In the genomic region with DNA sequence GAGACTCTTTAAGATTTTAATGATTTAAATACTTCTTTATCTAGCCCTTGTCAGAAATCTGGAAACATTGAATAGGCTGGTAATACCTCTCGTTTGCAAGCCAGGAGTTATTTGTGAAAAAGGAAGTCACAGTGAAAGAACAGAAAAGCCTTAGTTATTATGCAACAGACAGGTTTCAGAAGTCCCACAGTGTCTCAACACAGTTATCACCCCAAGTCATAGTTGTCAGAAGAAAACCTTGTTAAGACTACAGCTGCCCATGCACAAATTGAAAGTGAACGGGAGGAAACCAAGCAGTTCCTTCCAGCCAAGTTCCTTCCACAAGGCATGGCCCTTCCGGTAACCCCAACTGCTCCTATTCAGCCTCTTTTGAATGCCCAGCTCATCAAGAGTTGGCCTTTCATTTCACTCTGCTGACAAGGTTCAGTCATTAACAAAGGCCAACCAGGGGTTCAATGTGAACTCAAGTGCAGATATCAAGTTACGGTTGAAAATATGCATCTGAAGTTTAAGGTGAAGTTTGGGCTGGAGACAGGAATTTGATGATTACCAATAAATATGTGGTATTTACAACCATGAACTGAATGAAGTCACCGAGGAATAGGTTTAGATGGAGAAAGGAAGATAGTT, we compare ENCODE assay signal across 10 cellular contexts. TPM values are rescaled to one million over a fixed set of nuclear protein-coding genes. Genes with fewer than 3 reads are reported as not detected.
DNase-seq lines count a peak whose midpoint lies in the region; ATAC-seq, FAIRE-seq and TF ChIP-seq lines count a peak whose summit lies in the region.
"Had no signal": no experiment of that assay in that cellular context is flagged by ENCODE, and none has a peak within 500 bp of the region (broad histone marks: within the 10 kb centered on the region; RNA-seq: fewer than 3 reads in every experiment).

No MANE protein-coding gene starts in this region.

- no peak overlapping the region for H2AFZ ChIP-seq in GM23248

- TF ChIP-seq CTCF in mucosa of descending colon (IDR thresholded peaks at IDR 0.05): no peak

- no peaks in the 10 kb centered on the region for H3K79me2 ChIP-seq in GM23248 (ENCODE audit: insufficient read depth)

- H3K9me3 ChIP-seq in mucosa of descending colon: no peaks in the 10 kb centered on the region
- H3K9me3 ChIP-seq in GM23248 (ENCODE audit: low read depth): no peaks in the 10 kb centered on the region

- no peaks in the 10 kb centered on the region for H3K9me3 Mint-ChIP-seq in activated naive CD4-positive, alpha-beta T cell treated with anti-CD3 and anti-CD28 coated beads for 36 hours

- H3K4me1 Mint-ChIP-seq in activated naive CD4-positive, alpha-beta T cell treated with anti-CD3 and anti-CD28 coated beads for 36 hours (ENCODE audit: low read depth): peaks cover 19% of the 10 kb centered on the region

- H3K27ac ChIP-seq in GM23248: no peak overlapping the region

- H3K9me2 ChIP-seq in GM23248 (ENCODE audit: insufficient read depth): 0 out of 2 replicates have a peak, but pooled peaks cover 2% of the 10 kb centered on the region

- no peaks in the 10 kb centered on the region for H3F3A ChIP-seq in GM23248 (ENCODE audit: insufficient read depth)

- H3K27me3 Mint-ChIP-seq in activated naive CD4-positive, alpha-beta T cell treated with anti-CD3 and anti-CD28 coated beads for 36 hours (ENCODE audit: low read depth): no peaks in the 10 kb centered on the region

- no peak overlapping the region for H3K9ac ChIP-seq in GM23248

- no peak overlapping the region for H3K4me3 Mint-ChIP-seq in activated naive CD4-positive, alpha-beta T cell treated with anti-CD3 and anti-CD28 coated beads for 36 hours
- H3K4me3 Mint-ChIP-seq: neural crest cell had no signal

- H3K4me1 ChIP-seq in mucosa of descending colon (ENCODE audit: low read depth): no peaks in the 10 kb centered on the region
- no peaks in the 10 kb centered on the region for H3K4me1 ChIP-seq in GM23248 (ENCODE audit: insufficient read depth)

- H3K4me2 ChIP-seq in GM23248 (ENCODE audit: unreplicated experiment): no peak overlapping the region

- intact Hi-C loops in mucosa of descending colon (cut with DNase I, micrococcal nuclease): no loop called here
- intact Hi-C loops in activated naive CD4-positive, alpha-beta T cell treated with anti-CD3 and anti-CD28 coated beads for 36 hours (cut with micrococcal nuclease): no loop called here

- no peaks in the 10 kb centered on the region for H3K27me3 ChIP-seq in GM23248 (replicated peaks; ENCODE audit: insufficient read depth)

- peaks cover 14% of the 10 kb centered on the region for H3K36me3 Mint-ChIP-seq in activated naive CD4-positive, alpha-beta T cell treated with anti-CD3 and anti-CD28 coated beads for 36 hours (ENCODE audit: low read depth)

- CTCF ChIA-PET in activated naive CD4-positive, alpha-beta T cell treated with anti-CD3 and anti-CD28 coated beads for 36 hours (lab: Charles Lee): no interaction called here

- ATAC-seq in GM18870 (IDR thresholded peaks at IDR 0.05; ENCODE audit: unreplicated experiment) (peak; percentile 96), GM21786 (IDR thresholded peaks at IDR 0.05; ENCODE audit: unreplicated experiment) (peak; percentile 95), HG03565 (IDR thresholded peaks at IDR 0.05; ENCODE audit: unreplicated experiment) (peak; percentile 97), mucosa of descending colon (peak; percentile 45)

- H3K4me3 ChIP-seq in mucosa of descending colon: no peak overlapping the region
- H3K4me3 ChIP-seq in GM23248: no peak overlapping the region

- no peaks in the 10 kb centered on the region for H4K20me1 ChIP-seq in GM23248 (ENCODE audit: insufficient read depth)

- H3K27ac Mint-ChIP-seq in activated naive CD4-positive, alpha-beta T cell treated with anti-CD3 and anti-CD28 coated beads for 36 hours: no peak overlapping the region

- in situ Hi-C loops in GM23248 (cut with MboI): no loop called here

- 88 to 93% methylated on average over 5 of the region's 5 CpGs for WGBS in GM23248 (ENCODE audit: low coverage in 1 of 2, low lambda C conversion rate in 2 of 2, missing lambda C conversion rate in 2 of 2), 2 experiments

- no peak for DNase-seq in mucosa of descending colon
- DNase-seq in GM23248: no peak
- no peak for DNase-seq in urothelium cell line (ENCODE audit: low spot score)
- DNase-seq in activated effector memory CD4-positive, alpha-beta T cell treated with anti-CD3 and anti-CD28 coated beads, Interleukin-2, amount 50 U/mL, for 16 hours: no peak
- no peak for DNase-seq in activated naive CD4-positive, alpha-beta T cell treated with anti-CD3 and anti-CD28 coated beads for 36 hours
- DNase-seq: activated T-cell treated with anti-CD3 and anti-CD28 coated beads, Interleukin-2, amount 50 U/mL, for 48 hours had no signal

- H3K36me3 ChIP-seq in mucosa of descending colon (ENCODE audit: low read depth): no peaks in the 10 kb centered on the region
- no peaks in the 10 kb centered on the region for H3K36me3 ChIP-seq in GM23248 (ENCODE audit: low read depth)

- no peak for FAIRE-seq in urothelium cell line (lab: Jason Lieb, UNC)

RNA-seq across cellular contexts. Expression of gene ALPK1, which starts 15.6 kb away (rescaled TPM):
- total RNA-seq in mucosa of descending colon: 10 to 100 TPM; 23.1 to 39.8 (median 31.0) TPM
- total RNA-seq in GM23248 (2014; rRNA removed; shearing (Covaris generic)): 7.9 and 8.6 TPM in 2 replicates
- polyA plus RNA-seq in GM23248 (2016; fragmentation: Nextera tagmentation; extraction: Ambion mirVana): 7.3 and 7.7 TPM in 2 replicates
- total RNA-seq in activated naive CD4-positive, alpha-beta T cell treated with anti-CD3 and anti-CD28 coated beads for 36 hours: 10 to 100 TPM; 38.8 to 39.9 TPM

RNA-seq across cellular contexts. Expression of gene TIFA, which starts 27.0 kb away (rescaled TPM):
- 1 to 10 TPM; 6.3 to 8.2 (median 6.7) TPM for total RNA-seq in mucosa of descending colon
- 5.9 and 22.8 TPM in 2 replicates for total RNA-seq in GM23248 (2014; rRNA removed; shearing (Covaris generic))
- polyA plus RNA-seq in GM23248 (2016; fragmentation: Nextera tagmentation; extraction: Ambion mirVana): 13.1 and 13.3 TPM in 2 replicates
- 10 to 100 TPM; 60.4 to 65.4 TPM for total RNA-seq in activated naive CD4-positive, alpha-beta T cell treated with anti-CD3 and anti-CD28 coated beads for 36 hours

Comparison
In these comparisons a context has a peak if more than half of its experiments do, and no peak if none do; other contexts are left out.
1. ATAC-seq: peak in every context shown above with its lines; median percentile 97 in HG03565; 96 in GM18870; 95 in GM21786; 45 in mucosa of descending colon.